18 cellular contexts compared by ENCODE assay signal in the genomic region with DNA sequence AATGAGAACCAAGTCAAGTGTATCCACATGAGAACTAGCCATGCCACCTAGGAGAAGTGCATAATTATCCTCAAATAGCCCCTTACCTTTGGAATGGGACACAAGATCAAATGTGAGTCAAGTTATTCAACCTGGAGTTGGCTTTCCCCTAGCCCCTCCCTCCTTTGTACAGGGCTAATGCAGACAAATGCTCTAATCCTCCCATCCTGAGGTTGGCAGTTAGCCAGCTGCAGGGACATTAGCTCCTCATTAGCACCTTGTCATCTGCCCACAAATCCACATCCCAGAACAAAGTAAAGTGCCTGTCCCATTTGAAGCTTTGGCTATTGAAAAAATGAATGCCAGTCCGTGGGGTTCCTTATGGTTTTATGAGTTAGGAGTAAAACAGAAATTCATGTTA.
DNase-seq lines count a peak whose midpoint lies in the region; ATAC-seq, FAIRE-seq and TF ChIP-seq lines count a peak whose summit lies in the region.
"Had no signal": no experiment of that assay in that cellular context is flagged by ENCODE, and none has a peak within 500 bp of the region (broad histone marks: within the 10 kb centered on the region; RNA-seq: fewer than 3 reads in every experiment).

No MANE protein-coding gene starts in this region.

- intact Hi-C loops in transverse colon (cut with DNase I; ENCODE audit: low total_unique reads), result no loop called here

- H3K4me2 ChIP-seq in neural progenitor cell, result peak overlapping the region; percentile 3

- no peaks in the 10 kb centered on the region for H3K4me1 ChIP-seq in NT2/D1 (ENCODE audit: insufficient read depth, insufficient read length)
- peaks cover 37% of the 10 kb centered on the region for H3K4me1 ChIP-seq in neural progenitor cell
- H3K4me1 ChIP-seq in transverse colon, result no peaks in the 10 kb centered on the region
- H3K4me1 ChIP-seq: uterus had no signal

- no peaks in the 10 kb centered on the region for H3K36me3 ChIP-seq in NT2/D1 (ENCODE audit: insufficient read depth, insufficient read length, low read length)
- no peaks in the 10 kb centered on the region for H3K36me3 ChIP-seq in neural progenitor cell
- H3K36me3 ChIP-seq in transverse colon, result no peaks in the 10 kb centered on the region
- H3K36me3 ChIP-seq: uterus had no signal

- H3K9me3 ChIP-seq in NT2/D1 (ENCODE audit: insufficient read depth, low read length), result no peaks in the 10 kb centered on the region
- no peaks in the 10 kb centered on the region for H3K9me3 ChIP-seq in neural progenitor cell (ENCODE audit: low read depth)
- H3K9me3 ChIP-seq in transverse colon, result no peaks in the 10 kb centered on the region
- H3K9me3 ChIP-seq: uterus had no signal

- no peak overlapping the region for H2AFZ ChIP-seq in neural progenitor cell (replicated peaks)

- TF ChIP-seq EP300 in transverse colon (IDR thresholded peaks at IDR 0.05; ENCODE audit: low read depth), result no peak

- no peak for TF ChIP-seq CTCF in neural progenitor cell (IDR thresholded peaks at IDR 0.05)
- TF ChIP-seq CTCF in transverse colon (IDR thresholded peaks at IDR 0.05), result no peak

- in situ Hi-C loops in transverse colon (cut with MboI; ENCODE audit: low pct_ligation_motif_present in 1 of 4, low pct_unique_long_range_greater_than_20kb in 1 of 4, low sequenced_read_pairs in 3 of 4), result no loop called here

- H3K4me3 ChIP-seq in NT2/D1 (ENCODE audit: insufficient read length, low read depth) (no peak overlapping the region), neural progenitor cell (no peak overlapping the region), transverse colon (no peak overlapping the region)
- H3K4me3 ChIP-seq: uterus had no signal

- FAIRE-seq in HTR-8/SVneo (lab: Jason Lieb, UNC), result peak; percentile 16
- FAIRE-seq: colon had no signal

- H3K27ac ChIP-seq in neural progenitor cell, result no peak overlapping the region
- no peak overlapping the region for H3K27ac ChIP-seq in transverse colon
- H3K27ac ChIP-seq: epithelial cell of prostate, uterus had no signal

- peaks cover 33% of the 10 kb centered on the region for H3K4me1 Mint-ChIP-seq in neural progenitor cell
- H3K4me1 Mint-ChIP-seq: CD14-positive monocyte; stimulated activated memory B cell treated with anti-CD40 and anti-IgM and Interleukin-4, amounts not matched to agents 10 μg/mL and 1 μg/mL and 100 μg/mL, for 72 hours had no signal

- H3K9me3 Mint-ChIP-seq in neural progenitor cell, result no peaks in the 10 kb centered on the region
- H3K9me3 Mint-ChIP-seq: activated T-helper 2 cell treated with anti-CD3 and anti-CD28 coated beads, Interferon-gamma antibody, Interleukin-2, Interleukin-4, amounts not matched to agents 10 μg/mL and 5 μg/mL and 100 μg/mL, durations not matched to agents 14 hours and 24 hours and 36 hours; nephron; stimulated activated memory B cell treated with anti-CD40 and anti-IgM and Interleukin-4, amounts not matched to agents 10 μg/mL and 1 μg/mL and 100 μg/mL, for 72 hours had no signal

- H3K9ac ChIP-seq in NT2/D1 (ENCODE audit: insufficient read length, low read depth), result no peak overlapping the region
- no peak overlapping the region for H3K9ac ChIP-seq in neural progenitor cell

- H3K27me3 Mint-ChIP-seq in neural progenitor cell (ENCODE audit: insufficient read depth, low read depth), result no peaks in the 10 kb centered on the region

- H3K4me3 Mint-ChIP-seq in neural progenitor cell, result no peak overlapping the region
- H3K4me3 Mint-ChIP-seq: CD14-positive monocyte; nephron; stimulated activated memory B cell treated with anti-CD40 and anti-IgM and Interleukin-4, amounts not matched to agents 10 μg/mL and 1 μg/mL and 100 μg/mL, for 72 hours had no signal

- DNase-seq in HTR-8/SVneo (ENCODE audit: insufficient read length, low spot score) (no peak), NCI-H2081 (lab: John Stamatoyannopoulos, UW) (peak; percentile 83 to 92), NT2/D1 (ENCODE audit: low read depth, low spot score) (peak; percentile 79), neural progenitor cell (ENCODE audit: low spot score) (peak; percentile 68), NCI-H2196 treated with DMSO at 0.1 percent for 48 hours (lab: John Stamatoyannopoulos, UW; ENCODE audit: unreplicated experiment) (no peak), transverse colon (no peak)
- DNase-seq: activated CD4-positive, alpha-beta T cell treated with anti-CD3 and anti-CD28 coated beads, Interleukin-2, amount 50 U/mL, for 48 hours; RPMI8226; T-helper 2 cell; uterus had no signal

- H3K36me3 Mint-ChIP-seq in neural progenitor cell, result no peaks in the 10 kb centered on the region
- H3K36me3 Mint-ChIP-seq: CD14-positive monocyte; stimulated activated memory B cell treated with anti-CD40 and anti-IgM and Interleukin-4, amounts not matched to agents 10 μg/mL and 1 μg/mL and 100 μg/mL, for 72 hours had no signal

- no peaks in the 10 kb centered on the region for H4K20me1 ChIP-seq in neural progenitor cell (ENCODE audit: low read depth)

- no peak overlapping the region for H3K27ac Mint-ChIP-seq in neural progenitor cell
- H3K27ac Mint-ChIP-seq: activated T-helper 2 cell treated with anti-CD3 and anti-CD28 coated beads, Interferon-gamma antibody, Interleukin-2, Interleukin-4, amounts not matched to agents 10 μg/mL and 5 μg/mL and 100 μg/mL, durations not matched to agents 14 hours and 24 hours and 36 hours; CD14-positive monocyte; nephron; stimulated activated memory B cell treated with anti-CD40 and anti-IgM and Interleukin-4, amounts not matched to agents 10 μg/mL and 1 μg/mL and 100 μg/mL, for 72 hours had no signal

- ATAC-seq in HG02759 (IDR thresholded peaks at IDR 0.05; ENCODE audit: unreplicated experiment), result no peak
- ATAC-seq: sciatic nerve; stimulated activated memory B cell treated with anti-CD40 and anti-IgM and Interleukin-4, amounts not matched to agents 10 μg/mL and 1 μg/mL and 100 μg/mL, for 72 hours had no signal

- peaks cover 8% of the 10 kb centered on the region for H3F3A ChIP-seq in neural progenitor cell (ENCODE audit: low read depth)

- no peak for TF ChIP-seq POLR2A in transverse colon (IDR thresholded peaks at IDR 0.05)

- no peaks in the 10 kb centered on the region for H3K79me2 ChIP-seq in neural progenitor cell (ENCODE audit: low read depth)

- 58 to 60% methylated on average over 1 of the region's 1 CpG for WGBS in transverse colon (ENCODE audit: low coverage in 1 of 2), 2 donors

- H3K27me3 ChIP-seq in NT2/D1 (ENCODE audit: insufficient read depth, insufficient read length) (peaks cover 79% of the 10 kb centered on the region), neural progenitor cell (no peaks in the 10 kb centered on the region), transverse colon (no peaks in the 10 kb centered on the region)
- H3K27me3 ChIP-seq: uterus had no signal

Comparison
In these comparisons a context has a peak if more than half of its experiments do, and no peak if none do; other contexts are left out.
1. DNase-seq: peak in NCI-H2081 (2 of 2), NT2/D1 (single experiment) and neural progenitor cell (single experiment); none in HTR-8/SVneo (single experiment), NCI-H2196 treated with DMSO at 0.1 percent for 48 hours (single experiment) and transverse colon (single experiment).